In the genomic region with DNA sequence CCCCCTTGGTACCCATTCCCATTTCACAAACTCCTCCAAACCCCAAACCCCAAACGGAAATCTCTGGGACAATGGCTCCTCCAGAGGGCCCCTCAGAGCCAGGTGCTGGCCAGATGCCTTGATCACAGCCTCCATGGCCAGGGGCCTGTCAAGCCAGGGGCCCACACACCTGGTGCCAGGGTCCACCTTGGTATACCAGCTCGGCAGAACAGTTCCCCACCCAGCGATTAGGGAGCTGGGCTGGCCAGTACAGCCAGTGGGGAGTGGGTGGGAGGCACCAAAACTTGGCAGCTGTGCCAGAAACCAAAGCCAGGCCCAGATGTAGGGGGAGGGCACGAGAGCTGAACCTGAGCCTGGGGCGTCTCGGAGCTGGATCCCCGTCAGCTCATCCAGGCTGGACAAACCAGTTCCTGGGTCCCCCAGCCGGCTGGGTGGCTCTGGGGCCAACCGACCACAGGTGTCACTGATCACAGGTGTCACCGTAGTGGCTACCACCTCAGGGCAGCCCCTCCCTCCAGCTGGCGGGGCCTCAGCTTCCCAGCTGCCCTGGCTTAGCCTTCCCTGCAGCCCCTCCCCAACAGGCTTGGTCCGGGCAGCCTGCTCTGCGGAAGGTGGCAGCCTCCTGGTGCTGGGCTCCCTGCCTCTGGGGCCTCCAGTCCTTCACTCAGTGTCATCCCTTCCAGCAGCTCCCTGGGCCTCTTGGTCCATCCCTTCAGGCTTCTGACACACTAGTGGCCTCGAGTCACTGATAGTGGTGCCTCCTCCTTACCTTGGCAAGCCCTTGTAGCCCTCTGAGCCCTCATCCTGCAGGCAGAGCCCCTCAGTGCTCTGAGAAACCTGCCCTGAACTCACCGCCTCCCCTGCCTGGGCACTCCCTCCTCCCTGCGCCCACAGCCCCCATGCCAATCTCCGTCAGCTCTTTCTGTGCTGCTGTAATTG, we compare ENCODE assay signal across 1 cellular context.
TF ChIP-seq lines count a peak whose summit lies in the region.

No MANE protein-coding gene starts in this region.

TF ChIP-seq in H1, 55 proteins besides CTCF, POLR2A, EP300 and RAD21:
- TF ChIP-seq RFX5 (IDR thresholded peaks at IDR 0.05; ENCODE audit: borderline replicate concordance, low read depth, low read length) (no peak), SP2 (IDR thresholded peaks at IDR 0.05; ENCODE audit: low read length) (no peak), CBX8 (IDR thresholded peaks at IDR 0.05; ENCODE audit: borderline replicate concordance, low read depth, low read length) (no peak), SIRT6 (IDR thresholded peaks at IDR 0.05; ENCODE audit: low read length) (no peak)
